Comparison of ENCODE assay signal across 1 cellular context in the genomic region with DNA sequence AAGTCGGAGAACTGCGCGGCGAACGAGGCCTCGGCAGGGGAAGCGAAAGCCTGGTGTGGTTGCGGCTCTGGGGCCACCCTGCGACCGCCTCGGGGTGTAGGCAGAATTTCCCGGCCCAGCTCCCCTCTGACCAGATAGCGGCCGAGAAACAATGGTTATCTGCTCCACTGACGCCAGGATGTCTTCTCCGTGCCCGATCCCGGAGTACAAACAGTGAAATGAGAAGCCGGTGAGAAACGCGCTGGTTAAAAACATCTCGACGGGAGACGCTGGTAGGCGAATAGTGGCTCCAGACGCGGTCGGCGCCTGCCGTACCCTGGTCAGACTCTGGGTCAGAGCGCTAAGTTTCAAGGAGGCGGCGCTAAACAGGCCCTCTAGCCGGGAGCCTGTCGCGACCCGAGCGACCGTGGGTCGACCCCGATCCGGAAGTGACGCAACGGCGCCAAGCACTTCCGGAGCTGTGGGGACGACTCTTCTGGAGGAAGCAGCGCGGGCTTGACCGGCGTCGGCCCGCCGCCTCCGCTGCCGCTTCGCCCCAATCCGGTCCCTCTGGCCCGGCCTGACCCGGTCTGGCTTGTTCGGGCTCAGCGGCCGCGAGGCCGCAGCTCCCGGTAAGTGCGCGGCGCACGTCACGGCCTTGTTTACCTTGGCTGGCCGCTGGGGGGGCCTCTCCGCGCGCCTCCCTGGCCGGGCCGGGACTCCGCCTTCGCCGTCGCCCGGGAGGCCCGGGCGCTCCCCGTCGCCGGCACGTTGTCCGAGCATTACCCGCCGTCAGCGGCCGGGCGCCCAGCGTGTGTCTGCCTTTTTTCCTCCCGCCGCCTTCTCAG.
A peak's percentile ranks its signal among the peaks of the same experiment; 100 is the strongest.
TF ChIP-seq lines count a peak whose summit lies in the region.

A gene (plus strand): TSS at position 455 of the 827 bp plus-strand sequence. CDS start 8,717 bp downstream, outside the sequence.

TF ChIP-seq in K562, 482 proteins besides CTCF, POLR2A, EP300 and RAD21 (continued from another document and continues in another):
- TF ChIP-seq, protein P1, sequence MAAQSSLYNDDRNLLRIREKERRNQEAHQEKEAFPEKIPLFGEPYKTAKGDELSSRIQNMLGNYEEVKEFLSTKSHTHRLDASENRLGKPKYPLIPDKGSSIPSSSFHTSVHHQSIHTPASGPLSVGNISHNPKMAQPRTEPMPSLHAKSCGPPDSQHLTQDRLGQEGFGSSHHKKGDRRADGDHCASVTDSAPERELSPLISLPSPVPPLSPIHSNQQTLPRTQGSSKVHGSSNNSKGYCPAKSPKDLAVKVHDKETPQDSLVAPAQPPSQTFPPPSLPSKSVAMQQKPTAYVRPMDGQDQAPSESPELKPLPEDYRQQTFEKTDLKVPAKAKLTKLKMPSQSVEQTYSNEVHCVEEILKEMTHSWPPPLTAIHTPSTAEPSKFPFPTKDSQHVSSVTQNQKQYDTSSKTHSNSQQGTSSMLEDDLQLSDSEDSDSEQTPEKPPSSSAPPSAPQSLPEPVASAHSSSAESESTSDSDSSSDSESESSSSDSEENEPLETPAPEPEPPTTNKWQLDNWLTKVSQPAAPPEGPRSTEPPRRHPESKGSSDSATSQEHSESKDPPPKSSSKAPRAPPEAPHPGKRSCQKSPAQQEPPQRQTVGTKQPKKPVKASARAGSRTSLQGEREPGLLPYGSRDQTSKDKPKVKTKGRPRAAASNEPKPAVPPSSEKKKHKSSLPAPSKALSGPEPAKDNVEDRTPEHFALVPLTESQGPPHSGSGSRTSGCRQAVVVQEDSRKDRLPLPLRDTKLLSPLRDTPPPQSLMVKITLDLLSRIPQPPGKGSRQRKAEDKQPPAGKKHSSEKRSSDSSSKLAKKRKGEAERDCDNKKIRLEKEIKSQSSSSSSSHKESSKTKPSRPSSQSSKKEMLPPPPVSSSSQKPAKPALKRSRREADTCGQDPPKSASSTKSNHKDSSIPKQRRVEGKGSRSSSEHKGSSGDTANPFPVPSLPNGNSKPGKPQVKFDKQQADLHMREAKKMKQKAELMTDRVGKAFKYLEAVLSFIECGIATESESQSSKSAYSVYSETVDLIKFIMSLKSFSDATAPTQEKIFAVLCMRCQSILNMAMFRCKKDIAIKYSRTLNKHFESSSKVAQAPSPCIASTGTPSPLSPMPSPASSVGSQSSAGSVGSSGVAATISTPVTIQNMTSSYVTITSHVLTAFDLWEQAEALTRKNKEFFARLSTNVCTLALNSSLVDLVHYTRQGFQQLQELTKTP (IDR thresholded peaks at IDR 0.05; ENCODE audit: low read depth in 1 of 2, partially characterized antibody in 2 of 2): peak in 1 of 2 experiments; percentile 65
- TF ChIP-seq TCF7L2 (IDR thresholded peaks at IDR 0.05; ENCODE audit: low read depth, low read length): no peak
- no peak for TF ChIP-seq MCM3 (IDR thresholded peaks at IDR 0.05)
- TF ChIP-seq ZBTB1 (CRISPR knock-in tag; IDR thresholded peaks at IDR 0.05; ENCODE audit: borderline replicate concordance, low read depth): 0 out of 2 replicates have a peak, but pooled peaks have one; percentile 43
- TF ChIP-seq, protein P2, sequence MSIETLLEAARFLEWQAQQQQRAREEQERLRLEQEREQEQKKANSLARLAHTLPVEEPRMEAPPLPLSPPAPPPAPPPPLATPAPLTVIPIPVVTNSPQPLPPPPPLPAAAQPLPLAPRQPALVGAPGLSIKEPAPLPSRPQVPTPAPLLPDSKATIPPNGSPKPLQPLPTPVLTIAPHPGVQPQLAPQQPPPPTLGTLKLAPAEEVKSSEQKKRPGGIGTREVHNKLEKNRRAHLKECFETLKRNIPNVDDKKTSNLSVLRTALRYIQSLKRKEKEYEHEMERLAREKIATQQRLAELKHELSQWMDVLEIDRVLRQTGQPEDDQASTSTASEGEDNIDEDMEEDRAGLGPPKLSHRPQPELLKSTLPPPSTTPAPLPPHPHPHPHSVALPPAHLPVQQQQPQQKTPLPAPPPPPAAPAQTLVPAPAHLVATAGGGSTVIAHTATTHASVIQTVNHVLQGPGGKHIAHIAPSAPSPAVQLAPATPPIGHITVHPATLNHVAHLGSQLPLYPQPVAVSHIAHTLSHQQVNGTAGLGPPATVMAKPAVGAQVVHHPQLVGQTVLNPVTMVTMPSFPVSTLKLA (conservative IDR thresholded peaks at IDR 0.05): peak; percentile 67 to 90
- TF ChIP-seq, protein P3, sequence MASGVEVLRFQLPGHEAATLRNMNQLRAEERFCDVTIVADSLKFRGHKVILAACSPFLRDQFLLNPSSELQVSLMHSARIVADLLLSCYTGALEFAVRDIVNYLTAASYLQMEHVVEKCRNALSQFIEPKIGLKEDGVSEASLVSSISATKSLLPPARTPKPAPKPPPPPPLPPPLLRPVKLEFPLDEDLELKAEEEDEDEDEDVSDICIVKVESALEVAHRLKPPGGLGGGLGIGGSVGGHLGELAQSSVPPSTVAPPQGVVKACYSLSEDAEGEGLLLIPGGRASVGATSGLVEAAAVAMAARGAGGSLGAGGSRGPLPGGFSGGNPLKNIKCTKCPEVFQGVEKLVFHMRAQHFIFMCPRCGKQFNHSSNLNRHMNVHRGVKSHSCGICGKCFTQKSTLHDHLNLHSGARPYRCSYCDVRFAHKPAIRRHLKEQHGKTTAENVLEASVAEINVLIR (CRISPR knock-in tag; IDR thresholded peaks at IDR 0.05): peak; percentile 82
- TF ChIP-seq CEBPG (CRISPR knock-in tag; IDR thresholded peaks at IDR 0.05): peak; percentile 87
- TF ChIP-seq CEBPG (tag; conservative IDR thresholded peaks at IDR 0.05 in 1 of 2, IDR thresholded peaks at IDR 0.05 in 1 of 2): peak; percentile 78 to 85
- 0 out of 2 replicates have a peak, but pooled peaks have one; percentile 26 for TF ChIP-seq ZNF24 (IDR thresholded peaks at IDR 0.05)
- peak; percentile 24 to 48; a peak in 2 of 4 replicates for TF ChIP-seq NRF1 (conservative IDR thresholded peaks at IDR 0.05 in 1 of 2, IDR thresholded peaks at IDR 0.05 in 1 of 2)
- TF ChIP-seq, protein P4, sequence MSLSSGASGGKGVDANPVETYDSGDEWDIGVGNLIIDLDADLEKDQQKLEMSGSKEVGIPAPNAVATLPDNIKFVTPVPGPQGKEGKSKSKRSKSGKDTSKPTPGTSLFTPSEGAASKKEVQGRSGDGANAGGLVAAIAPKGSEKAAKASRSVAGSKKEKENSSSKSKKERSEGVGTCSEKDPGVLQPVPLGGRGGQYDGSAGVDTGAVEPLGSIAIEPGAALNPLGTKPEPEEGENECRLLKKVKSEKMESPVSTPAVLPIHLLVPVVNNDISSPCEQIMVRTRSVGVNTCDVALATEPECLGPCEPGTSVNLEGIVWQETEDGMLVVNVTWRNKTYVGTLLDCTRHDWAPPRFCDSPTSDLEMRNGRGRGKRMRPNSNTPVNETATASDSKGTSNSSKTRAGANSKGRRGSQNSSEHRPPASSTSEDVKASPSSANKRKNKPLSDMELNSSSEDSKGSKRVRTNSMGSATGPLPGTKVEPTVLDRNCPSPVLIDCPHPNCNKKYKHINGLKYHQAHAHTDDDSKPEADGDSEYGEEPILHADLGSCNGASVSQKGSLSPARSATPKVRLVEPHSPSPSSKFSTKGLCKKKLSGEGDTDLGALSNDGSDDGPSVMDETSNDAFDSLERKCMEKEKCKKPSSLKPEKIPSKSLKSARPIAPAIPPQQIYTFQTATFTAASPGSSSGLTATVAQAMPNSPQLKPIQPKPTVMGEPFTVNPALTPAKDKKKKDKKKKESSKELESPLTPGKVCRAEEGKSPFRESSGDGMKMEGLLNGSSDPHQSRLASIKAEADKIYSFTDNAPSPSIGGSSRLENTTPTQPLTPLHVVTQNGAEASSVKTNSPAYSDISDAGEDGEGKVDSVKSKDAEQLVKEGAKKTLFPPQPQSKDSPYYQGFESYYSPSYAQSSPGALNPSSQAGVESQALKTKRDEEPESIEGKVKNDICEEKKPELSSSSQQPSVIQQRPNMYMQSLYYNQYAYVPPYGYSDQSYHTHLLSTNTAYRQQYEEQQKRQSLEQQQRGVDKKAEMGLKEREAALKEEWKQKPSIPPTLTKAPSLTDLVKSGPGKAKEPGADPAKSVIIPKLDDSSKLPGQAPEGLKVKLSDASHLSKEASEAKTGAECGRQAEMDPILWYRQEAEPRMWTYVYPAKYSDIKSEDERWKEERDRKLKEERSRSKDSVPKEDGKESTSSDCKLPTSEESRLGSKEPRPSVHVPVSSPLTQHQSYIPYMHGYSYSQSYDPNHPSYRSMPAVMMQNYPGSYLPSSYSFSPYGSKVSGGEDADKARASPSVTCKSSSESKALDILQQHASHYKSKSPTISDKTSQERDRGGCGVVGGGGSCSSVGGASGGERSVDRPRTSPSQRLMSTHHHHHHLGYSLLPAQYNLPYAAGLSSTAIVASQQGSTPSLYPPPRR (CRISPR knock-in tag; IDR thresholded peaks at IDR 0.05; ENCODE audit: borderline replicate concordance): 0 out of 2 replicates have a peak, but pooled peaks have one; percentile 41
- TF ChIP-seq HNRNPH1 (optimal IDR thresholded peaks at IDR 0.05; ENCODE audit: low read depth, low read length): no peak
- TF ChIP-seq, protein P5, sequence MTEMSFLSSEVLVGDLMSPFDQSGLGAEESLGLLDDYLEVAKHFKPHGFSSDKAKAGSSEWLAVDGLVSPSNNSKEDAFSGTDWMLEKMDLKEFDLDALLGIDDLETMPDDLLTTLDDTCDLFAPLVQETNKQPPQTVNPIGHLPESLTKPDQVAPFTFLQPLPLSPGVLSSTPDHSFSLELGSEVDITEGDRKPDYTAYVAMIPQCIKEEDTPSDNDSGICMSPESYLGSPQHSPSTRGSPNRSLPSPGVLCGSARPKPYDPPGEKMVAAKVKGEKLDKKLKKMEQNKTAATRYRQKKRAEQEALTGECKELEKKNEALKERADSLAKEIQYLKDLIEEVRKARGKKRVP (CRISPR knock-in tag; IDR thresholded peaks at IDR 0.05): peak; percentile 60; the same call in 1 of the 2 replicates
- TF ChIP-seq ATF1 (CRISPR knock-in tag; IDR thresholded peaks at IDR 0.05): no peak
- TF ChIP-seq ATF1 (tag; IDR thresholded peaks at IDR 0.05): peak; percentile 95
- TF ChIP-seq KLF1 (tag; IDR thresholded peaks at IDR 0.05): no peak; the same call in 1 of the 2 replicates
- TF ChIP-seq ZC3H4 (CRISPR knock-in tag; IDR thresholded peaks at IDR 0.05; ENCODE audit: borderline replicate concordance): no peak; the same call in 1 of the 2 replicates
- peak; percentile 75 for TF ChIP-seq ELF1 (tag; IDR thresholded peaks at IDR 0.05)
- peak; percentile 86 for TF ChIP-seq PHF8 (IDR thresholded peaks at IDR 0.05; ENCODE audit: borderline replicate concordance, low read length)
- TF ChIP-seq MED1 (CRISPR knock-in tag; IDR thresholded peaks at IDR 0.05; ENCODE audit: borderline replicate concordance): no peak
- peak; percentile 95 for TF ChIP-seq CREM (IDR thresholded peaks at IDR 0.05; ENCODE audit: low read depth)
- peak; percentile 62 for TF ChIP-seq HNRNPLL (IDR thresholded peaks at IDR 0.05; ENCODE audit: low read depth, low read length, poor library complexity, severe bottlenecking)
- TF ChIP-seq, protein P6, sequence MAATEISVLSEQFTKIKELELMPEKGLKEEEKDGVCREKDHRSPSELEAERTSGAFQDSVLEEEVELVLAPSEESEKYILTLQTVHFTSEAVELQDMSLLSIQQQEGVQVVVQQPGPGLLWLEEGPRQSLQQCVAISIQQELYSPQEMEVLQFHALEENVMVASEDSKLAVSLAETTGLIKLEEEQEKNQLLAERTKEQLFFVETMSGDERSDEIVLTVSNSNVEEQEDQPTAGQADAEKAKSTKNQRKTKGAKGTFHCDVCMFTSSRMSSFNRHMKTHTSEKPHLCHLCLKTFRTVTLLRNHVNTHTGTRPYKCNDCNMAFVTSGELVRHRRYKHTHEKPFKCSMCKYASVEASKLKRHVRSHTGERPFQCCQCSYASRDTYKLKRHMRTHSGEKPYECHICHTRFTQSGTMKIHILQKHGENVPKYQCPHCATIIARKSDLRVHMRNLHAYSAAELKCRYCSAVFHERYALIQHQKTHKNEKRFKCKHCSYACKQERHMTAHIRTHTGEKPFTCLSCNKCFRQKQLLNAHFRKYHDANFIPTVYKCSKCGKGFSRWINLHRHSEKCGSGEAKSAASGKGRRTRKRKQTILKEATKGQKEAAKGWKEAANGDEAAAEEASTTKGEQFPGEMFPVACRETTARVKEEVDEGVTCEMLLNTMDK (IDR thresholded peaks at IDR 0.05; ENCODE audit: borderline replicate concordance, insufficient read depth, low read depth, low read length, poor library complexity, severe bottlenecking): peak; percentile 38
- peak; percentile 94 for TF ChIP-seq NR2C2 (CRISPR knock-in tag; IDR thresholded peaks at IDR 0.05)
- TF ChIP-seq NR2C2 (tag; IDR thresholded peaks at IDR 0.05): peak; percentile 99
- TF ChIP-seq, protein P7, sequence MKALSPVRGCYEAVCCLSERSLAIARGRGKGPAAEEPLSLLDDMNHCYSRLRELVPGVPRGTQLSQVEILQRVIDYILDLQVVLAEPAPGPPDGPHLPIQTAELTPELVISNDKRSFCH (CRISPR knock-in tag; IDR thresholded peaks at IDR 0.05): no peak
- TF ChIP-seq, protein P7 (tag; IDR thresholded peaks at IDR 0.05): peak; percentile 41; the same call in 1 of the 2 replicates
- TF ChIP-seq, protein P8, sequence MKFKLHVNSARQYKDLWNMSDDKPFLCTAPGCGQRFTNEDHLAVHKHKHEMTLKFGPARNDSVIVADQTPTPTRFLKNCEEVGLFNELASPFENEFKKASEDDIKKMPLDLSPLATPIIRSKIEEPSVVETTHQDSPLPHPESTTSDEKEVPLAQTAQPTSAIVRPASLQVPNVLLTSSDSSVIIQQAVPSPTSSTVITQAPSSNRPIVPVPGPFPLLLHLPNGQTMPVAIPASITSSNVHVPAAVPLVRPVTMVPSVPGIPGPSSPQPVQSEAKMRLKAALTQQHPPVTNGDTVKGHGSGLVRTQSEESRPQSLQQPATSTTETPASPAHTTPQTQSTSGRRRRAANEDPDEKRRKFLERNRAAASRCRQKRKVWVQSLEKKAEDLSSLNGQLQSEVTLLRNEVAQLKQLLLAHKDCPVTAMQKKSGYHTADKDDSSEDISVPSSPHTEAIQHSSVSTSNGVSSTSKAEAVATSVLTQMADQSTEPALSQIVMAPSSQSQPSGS (CRISPR knock-in tag; IDR thresholded peaks at IDR 0.05): no peak
- TF ChIP-seq ATF7 (IDR thresholded peaks at IDR 0.05): peak; percentile 90
- TF ChIP-seq SIN3B (IDR thresholded peaks at IDR 0.05; ENCODE audit: low read depth): peak; percentile 89
- TF ChIP-seq CTBP1 (IDR thresholded peaks at IDR 0.05; ENCODE audit: borderline replicate concordance): peak; percentile 49; the same call in 1 of the 2 replicates
- TF ChIP-seq, protein P9, sequence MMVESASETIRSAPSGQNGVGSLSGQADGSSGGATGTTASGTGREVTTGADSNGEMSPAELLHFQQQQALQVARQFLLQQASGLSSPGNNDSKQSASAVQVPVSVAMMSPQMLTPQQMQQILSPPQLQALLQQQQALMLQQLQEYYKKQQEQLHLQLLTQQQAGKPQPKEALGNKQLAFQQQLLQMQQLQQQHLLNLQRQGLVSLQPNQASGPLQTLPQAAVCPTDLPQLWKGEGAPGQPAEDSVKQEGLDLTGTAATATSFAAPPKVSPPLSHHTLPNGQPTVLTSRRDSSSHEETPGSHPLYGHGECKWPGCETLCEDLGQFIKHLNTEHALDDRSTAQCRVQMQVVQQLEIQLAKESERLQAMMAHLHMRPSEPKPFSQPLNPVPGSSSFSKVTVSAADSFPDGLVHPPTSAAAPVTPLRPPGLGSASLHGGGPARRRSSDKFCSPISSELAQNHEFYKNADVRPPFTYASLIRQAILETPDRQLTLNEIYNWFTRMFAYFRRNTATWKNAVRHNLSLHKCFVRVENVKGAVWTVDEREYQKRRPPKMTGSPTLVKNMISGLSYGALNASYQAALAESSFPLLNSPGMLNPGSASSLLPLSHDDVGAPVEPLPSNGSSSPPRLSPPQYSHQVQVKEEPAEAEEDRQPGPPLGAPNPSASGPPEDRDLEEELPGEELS (CRISPR knock-in tag; IDR thresholded peaks at IDR 0.05; ENCODE audit: borderline replicate concordance): peak; percentile 34; the same call in 1 of the 2 replicates
- no peak for TF ChIP-seq ZNF444 (CRISPR knock-in tag; IDR thresholded peaks at IDR 0.05)
- TF ChIP-seq MAFG (tag; conservative IDR thresholded peaks at IDR 0.05): peak; percentile 50; the same call in 1 of the 2 replicates
